Comparison of ENCODE assay signal across 8 cellular contexts in genomic region chr12:45268672-45269406, GRCh38. TPM values are rescaled to one million over a fixed set of nuclear protein-coding genes. Genes with fewer than 3 reads are reported as not detected.
DNase-seq lines count a peak whose midpoint lies in the region; ATAC-seq, FAIRE-seq and TF ChIP-seq lines count a peak whose summit lies in the region.
"Had no signal": no experiment of that assay in that cellular context is flagged by ENCODE, and none has a peak within 500 bp of the region (broad histone marks: within the 10 kb centered on the region; RNA-seq: fewer than 3 reads in every experiment).

No MANE protein-coding gene starts in this region.

- POLR2A ChIA-PET in OCI-LY7 (lab: Charles Lee) (interaction anchor here (0.7 to 1.5 kb wide), 4 partner anchors 9 to 53 kb away, joined by 3 to 5 read pairs (median 3); partner anchors contain the start of gene ANO6), endothelial cell of umbilical vein (lab: Charles Lee) (interaction anchor here (0.6 to 1.5 kb wide), 5 partner anchors 9 to 53 kb away, joined by 3 to 7 read pairs (median 5); partner anchors contain the start of gene ANO6)

- peak overlapping the region; percentile 76 for H3K9ac ChIP-seq in endothelial cell of umbilical vein (replicated peaks; ENCODE audit: extremely low read depth, insufficient read depth, low read length)

- no peak overlapping the region for H3K4me3 ChIP-seq in OCI-LY7 (ENCODE audit: low read depth, low read length, poor library complexity, severe bottlenecking)
- peak overlapping the region in 1 of 3 experiments; percentile 41 for H3K4me3 ChIP-seq in endothelial cell of umbilical vein (replicated peaks in 1 of 3; ENCODE audit: insufficient read depth in 1 of 3, low read depth in 1 of 3, low read length in 3 of 3)

- no peaks in the 10 kb centered on the region for H4K20me1 ChIP-seq in OCI-LY7 (ENCODE audit: insufficient read depth, low read length)
- H4K20me1 ChIP-seq in endothelial cell of umbilical vein (replicated peaks; ENCODE audit: control insufficient read depth, extremely low read depth, insufficient read depth, low read length) = no peaks in the 10 kb centered on the region

- H3K36me3 ChIP-seq in OCI-LY7 (ENCODE audit: insufficient read depth, low read length) = no peaks in the 10 kb centered on the region
- H3K36me3 ChIP-seq in endothelial cell of umbilical vein (ENCODE audit: control insufficient read depth in 2 of 2, extremely low read depth in 1 of 2, insufficient read depth in 2 of 2, low read length in 2 of 2) = no peaks in the 10 kb centered on the region

- no peaks in the 10 kb centered on the region for H3K79me2 ChIP-seq in OCI-LY7 (ENCODE audit: insufficient read depth, low read depth, low read length)
- peaks cover 42% of the 10 kb centered on the region for H3K79me2 ChIP-seq in endothelial cell of umbilical vein (ENCODE audit: control insufficient read depth, insufficient read depth, low read length)

- H3K4me2 ChIP-seq in OCI-LY7 (ENCODE audit: low read length) (no peak overlapping the region), endothelial cell of umbilical vein (ENCODE audit: insufficient read depth, low read length) (peak overlapping the region; percentile 86)

- BruUV-seq in OCI-LY7 (replicated peaks; lab: Mats Ljungman, UMichigan) = no TSS peak
- BruUV-seq in endothelial cell of umbilical vein (replicated peaks; lab: Mats Ljungman, UMichigan) = TSS peak; percentile 6

- no peaks in the 10 kb centered on the region for H3K9me3 ChIP-seq in OCI-LY7 (ENCODE audit: low read length)
- H3K9me3 ChIP-seq in endothelial cell of umbilical vein (replicated peaks; ENCODE audit: control insufficient read depth, insufficient read depth, low read length) = no peaks in the 10 kb centered on the region

- no peak for TF ChIP-seq POLR2A in GM18505 (IDR thresholded peaks at IDR 0.05; ENCODE audit: borderline replicate concordance, extremely low read depth, insufficient read depth, insufficient read length)
- peak; percentile 36 for TF ChIP-seq POLR2A in endothelial cell of umbilical vein (IDR thresholded peaks at IDR 0.05; ENCODE audit: low read depth, low read length)

- CTCF ChIA-PET in OCI-LY7 (lab: Charles Lee; ENCODE audit: unreplicated experiment) = no interaction called here
- CTCF ChIA-PET in endothelial cell of umbilical vein (lab: Charles Lee) = interaction anchor here (0.5 to 3.9 kb wide), 38 partner anchors 9 to 458 kb away, joined by 3 to 69 read pairs (median 4); partner anchors contain the start of gene ANO6

- no peaks in the 10 kb centered on the region for H3K4me1 ChIP-seq in OCI-LY7 (ENCODE audit: insufficient read depth, low read length, poor library complexity, severe bottlenecking)
- peaks cover 44% of the 10 kb centered on the region for H3K4me1 ChIP-seq in endothelial cell of umbilical vein (ENCODE audit: control insufficient read depth, extremely low read depth, insufficient read depth, low read length)

- H3K27ac Mint-ChIP-seq in natural killer cell treated with Interleukin-12 subunit alpha and Interleukin-12 subunit beta and Interleukin-15 and Interleukin-18, amount 100 ng/mL, for 72 hours = no peak overlapping the region
- H3K27ac Mint-ChIP-seq: activated naive CD8-positive, alpha-beta T cell had no signal

- no peaks in the 10 kb centered on the region for H3K27me3 Mint-ChIP-seq in natural killer cell treated with Interleukin-12 subunit alpha and Interleukin-12 subunit beta and Interleukin-15 and Interleukin-18, amount 100 ng/mL, for 72 hours
- H3K27me3 Mint-ChIP-seq: activated naive CD8-positive, alpha-beta T cell had no signal

- H2AFZ ChIP-seq in OCI-LY7 (ENCODE audit: low read length) (no peak overlapping the region), endothelial cell of umbilical vein (ENCODE audit: low read depth, low read length) (no peak overlapping the region)

- peaks cover 26 to 36% of the 10 kb centered on the region in 2 donors for H3K4me1 Mint-ChIP-seq in natural killer cell treated with Interleukin-12 subunit alpha and Interleukin-12 subunit beta and Interleukin-15 and Interleukin-18, amount 100 ng/mL, for 72 hours (ENCODE audit: low read depth in 2 of 2)

- TF ChIP-seq CTCF in OCI-LY7 (conservative IDR thresholded peaks at IDR 0.05; ENCODE audit: low read length) (peak; percentile 74), endothelial cell of umbilical vein (IDR thresholded peaks at IDR 0.05; ENCODE audit: extremely low read depth in 1 of 2, insufficient read depth in 1 of 2, low read depth in 1 of 2, low read length in 2 of 2) (peak; percentile 41 to 63)

- no peaks in the 10 kb centered on the region for H3K36me3 Mint-ChIP-seq in natural killer cell treated with Interleukin-12 subunit alpha and Interleukin-12 subunit beta and Interleukin-15 and Interleukin-18, amount 100 ng/mL, for 72 hours

- intact Hi-C loops in OCI-LY7 (cut with micrococcal nuclease; ENCODE audit: unreplicated experiment) = loop anchor here (10.0 kb wide), 1 partner anchor 94 kb away; no protein-coding TSS in a partner anchor
- intact Hi-C loops in endothelial cell of umbilical vein (cut with micrococcal nuclease) = loop anchor here (1.0 to 10.0 kb wide), 10 partner anchors 9 to 458 kb away; no protein-coding TSS in a partner anchor

- no peak overlapping the region for H3K4me3 Mint-ChIP-seq in natural killer cell treated with Interleukin-12 subunit alpha and Interleukin-12 subunit beta and Interleukin-15 and Interleukin-18, amount 100 ng/mL, for 72 hours
- H3K4me3 Mint-ChIP-seq: activated naive CD8-positive, alpha-beta T cell had no signal

- ATAC-seq in GM18505 (IDR thresholded peaks at IDR 0.05; ENCODE audit: unreplicated experiment) = peak; percentile 76
- peak; percentile 86 for ATAC-seq in HG03432 (IDR thresholded peaks at IDR 0.05; ENCODE audit: unreplicated experiment)
- ATAC-seq in natural killer cell treated with Interleukin-12 subunit alpha and Interleukin-12 subunit beta and Interleukin-15 and Interleukin-18, amount 100 ng/mL, for 72 hours = no peak

- no peaks in the 10 kb centered on the region for H3K9me2 ChIP-seq in OCI-LY7 (ENCODE audit: insufficient read depth, low read length)

- peak; percentile 94 for FAIRE-seq in endothelial cell of umbilical vein (lab: Jason Lieb, UNC)

- H3K27me3 ChIP-seq in endothelial cell of umbilical vein (ENCODE audit: control insufficient read depth in 2 of 2, insufficient read depth in 2 of 2, low read length in 2 of 2) = no peaks in the 10 kb centered on the region

- dilution Hi-C loops in endothelial cell of umbilical vein (cut with MboI; ENCODE audit: extremely low pct_ligation_motif_present, low sequenced_read_pairs) = no loop called here

- no peak overlapping the region for H3K27ac ChIP-seq in OCI-LY7 (ENCODE audit: low read depth, low read length, poor library complexity, severe bottlenecking)
- peak overlapping the region; percentile 93 for H3K27ac ChIP-seq in endothelial cell of umbilical vein (ENCODE audit: insufficient read depth, low read depth, low read length)

- H3K9me3 Mint-ChIP-seq in natural killer cell treated with Interleukin-12 subunit alpha and Interleukin-12 subunit beta and Interleukin-15 and Interleukin-18, amount 100 ng/mL, for 72 hours = no peaks in the 10 kb centered on the region

- no peaks in the 10 kb centered on the region for H3K9me1 ChIP-seq in endothelial cell of umbilical vein (replicated peaks; ENCODE audit: control insufficient read depth, extremely low read depth, insufficient read depth, low read length)

- DNase-seq in OCI-LY7 (ENCODE audit: low spot score) (peak; percentile 17), endothelial cell of umbilical vein (ENCODE audit: low read depth, low spot score) (peak; percentile 99), myocyte (ENCODE audit: low read depth) (peak; percentile 75), NOMO-1 (lab: John Stamatoyannopoulos, UW; ENCODE audit: unreplicated experiment in 2 of 2) (no peak)
- DNase-seq in natural killer cell treated with Interleukin-12 subunit alpha and Interleukin-12 subunit beta and Interleukin-15 and Interleukin-18, amount 100 ng/mL, for 72 hours (ENCODE audit: low spot score) = no peak

TF ChIP-seq in endothelial cell of umbilical vein, 7 proteins besides CTCF, POLR2A, EP300 and RAD21:
- no peak for TF ChIP-seq MYC (IDR thresholded peaks at IDR 0.05; ENCODE audit: low read depth, low read length)
- TF ChIP-seq EZH2 (IDR thresholded peaks at IDR 0.05; ENCODE audit: borderline replicate concordance, low read depth, low read length, severe bottlenecking) = no peak
- TF ChIP-seq GATA2 (IDR thresholded peaks at IDR 0.05; ENCODE audit: insufficient read depth, insufficient read length, low read depth, low read length) = peak; percentile 77
- TF ChIP-seq POLR2AphosphoS5 (IDR thresholded peaks at IDR 0.05; ENCODE audit: insufficient read depth, low read depth, low read length) = peak; percentile 95
- TF ChIP-seq MAX (IDR thresholded peaks at IDR 0.05; ENCODE audit: insufficient read depth, insufficient read length) = peak; percentile 46
- TF ChIP-seq JUN (IDR thresholded peaks at IDR 0.05; ENCODE audit: borderline replicate concordance, insufficient read depth, insufficient read length, low read depth) = peak; percentile 85
- TF ChIP-seq FOS (IDR thresholded peaks at IDR 0.05; ENCODE audit: borderline replicate concordance, insufficient read depth, low read length) = peak; percentile 65

RNA-seq across cellular contexts. Expression of gene ANO6, which starts 52.9 kb away (rescaled TPM):
- total RNA-seq in OCI-LY7 (2014; rRNA removed; shearing (Covaris generic)) = 11.9 and 15.0 TPM in 2 replicates
- 17.7 and 19.7 TPM in 2 replicates for total RNA-seq in OCI-LY7 (2022)
- total RNA-seq in endothelial cell of umbilical vein = 67.6 and 70.1 TPM in 2 replicates
- polyA plus RNA-seq in endothelial cell of umbilical vein = 18.7 and 21.3 TPM in 2 replicates
- polyA plus RNA-seq in endothelial cell of umbilical vein (2011; cell fraction: cytosol; rRNA removed) = 22.5 and 24.0 TPM in 2 replicates
- 27.7 and 28.1 TPM in 2 replicates for polyA plus RNA-seq in endothelial cell of umbilical vein (2011; cell fraction: nucleus; rRNA removed)
- polyA plus RNA-seq in endothelial cell of umbilical vein (2012) = 53.7 and 65.5 TPM in 2 replicates
- 60.4 and 63.6 TPM in 2 replicates for polyA minus RNA-seq in endothelial cell of umbilical vein
- polyA minus RNA-seq in endothelial cell of umbilical vein (2011; cell fraction: cytosol; rRNA and poly(A)+ RNA removed) = 16.9 TPM
- 60.5 and 81.8 TPM in 2 replicates for polyA minus RNA-seq in endothelial cell of umbilical vein (2011; cell fraction: nucleus; rRNA and poly(A)+ RNA removed)
- total RNA-seq in myocyte = 89.3 and 92.2 TPM in 2 replicates
- polyA plus RNA-seq in myocyte (2012) = 25.1 TPM
- total RNA-seq in natural killer cell treated with Interleukin-12 subunit alpha and Interleukin-12 subunit beta and Interleukin-15 and Interleukin-18, amount 100 ng/mL, for 72 hours = 10 to 100 TPM; 35.2 to 55.1 TPM

Comparison
In these comparisons a context has a peak if more than half of its experiments do, and no peak if none do; other contexts are left out.
1. ATAC-seq: peak in GM18505 (single experiment) and HG03432 (single experiment); none in natural killer cell treated with Interleukin-12 subunit alpha and Interleukin-12 subunit beta and Interleukin-15 and Interleukin-18, amount 100 ng/mL, for 72 hours (0 of 2).
2. DNase-seq: peak in OCI-LY7 (single experiment), endothelial cell of umbilical vein (single experiment) and myocyte (single experiment); none in natural killer cell treated with Interleukin-12 subunit alpha and Interleukin-12 subunit beta and Interleukin-15 and Interleukin-18, amount 100 ng/mL, for 72 hours (single experiment) and NOMO-1 (0 of 2).